21 cellular contexts compared by ENCODE assay signal in genomic region chr10:11880169-11881027, GRCh38. TPM values are rescaled to one million over a fixed set of nuclear protein-coding genes. Genes with fewer than 3 reads are reported as not detected.
DNase-seq lines count a peak whose midpoint lies in the region; ATAC-seq, FAIRE-seq and TF ChIP-seq lines count a peak whose summit lies in the region.
"Had no signal": no experiment of that assay in that cellular context is flagged by ENCODE, and none has a peak within 500 bp of the region (broad histone marks: within the 10 kb centered on the region; RNA-seq: fewer than 3 reads in every experiment).

No MANE protein-coding gene starts in this region.

- H3K27ac ChIP-seq in RWPE1 (peak overlapping the region; percentile 95), foreskin keratinocyte (peak overlapping the region; percentile 37), osteoblast (ENCODE audit: low read depth, low read length) (no peak overlapping the region), hepatocyte (no peak overlapping the region)
- H3K27ac ChIP-seq: brain microvascular endothelial cell, SK-N-MC had no signal

- intact Hi-C loops in Caco-2 (cut with micrococcal nuclease; ENCODE audit: unreplicated experiment), result no loop called here

- H3K27me3 Mint-ChIP-seq in Caco-2 (ENCODE audit: insufficient read depth, unreplicated experiment), result no peaks in the 10 kb centered on the region
- H3K27me3 Mint-ChIP-seq: dendritic cell treated with granulocyte-macrophage colony-stimulating factor and Interleukin-4, amounts not matched to agents 40 ng/mL and 50 ng/mL, for 4 days; stimulated activated naive CD8-positive, alpha-beta T cell treated with anti-CD3 and anti-CD28 coated beads, Interleukin-15, Interleukin-2, amounts not matched to agents 100 ng/mL and 50 ng/mL, for 24 hours had no signal

- peak overlapping the region; percentile 97 for H3K27ac Mint-ChIP-seq in Caco-2 (ENCODE audit: unreplicated experiment)
- H3K27ac Mint-ChIP-seq: activated naive CD8-positive, alpha-beta T cell treated with anti-CD3 and anti-CD28 coated beads for 36 hours; dendritic cell treated with granulocyte-macrophage colony-stimulating factor and Interleukin-4, amounts not matched to agents 40 ng/mL and 50 ng/mL, for 4 days; IgD-negative memory B cell; stimulated activated naive CD8-positive, alpha-beta T cell treated with anti-CD3 and anti-CD28 coated beads, Interleukin-15, Interleukin-2, amounts not matched to agents 100 ng/mL and 50 ng/mL, for 24 hours had no signal

- H3K9me3 Mint-ChIP-seq in Caco-2 (ENCODE audit: unreplicated experiment), result no peaks in the 10 kb centered on the region
- H3K9me3 Mint-ChIP-seq: activated naive CD8-positive, alpha-beta T cell treated with anti-CD3 and anti-CD28 coated beads for 36 hours; dendritic cell treated with granulocyte-macrophage colony-stimulating factor and Interleukin-4, amounts not matched to agents 40 ng/mL and 50 ng/mL, for 4 days; IgD-negative memory B cell; stimulated activated naive CD8-positive, alpha-beta T cell treated with anti-CD3 and anti-CD28 coated beads, Interleukin-15, Interleukin-2, amounts not matched to agents 100 ng/mL and 50 ng/mL, for 24 hours had no signal

- H3K36me3 ChIP-seq in Caco-2 (ENCODE audit: control insufficient read depth, insufficient read depth, low read length), result no peaks in the 10 kb centered on the region
- no peaks in the 10 kb centered on the region for H3K36me3 ChIP-seq in osteoblast (ENCODE audit: insufficient read depth, low read length)
- no peaks in the 10 kb centered on the region for H3K36me3 ChIP-seq in hepatocyte (replicated peaks; ENCODE audit: insufficient read depth, low read depth)
- H3K36me3 ChIP-seq: brain microvascular endothelial cell had no signal

- TF ChIP-seq CTCF in Caco-2 (IDR thresholded peaks at IDR 0.05; ENCODE audit: insufficient read depth in 1 of 2, low read depth in 1 of 2, low read length in 1 of 2, severe bottlenecking in 1 of 2, unreplicated experiment in 1 of 2) (no peak), RWPE1 (conservative IDR thresholded peaks at IDR 0.05; ENCODE audit: low read depth) (no peak), foreskin keratinocyte (conservative IDR thresholded peaks at IDR 0.05) (peak; percentile 41), osteoblast (IDR thresholded peaks at IDR 0.05; ENCODE audit: extremely low read depth, low read depth, low read length) (no peak), hepatocyte (IDR thresholded peaks at IDR 0.05; ENCODE audit: poor library complexity) (no peak)

- no TSS peak for BruUV-seq in Caco-2 (replicated peaks; lab: Mats Ljungman, UMichigan)

- WGBS in hepatocyte (ENCODE audit: low lambda C conversion rate, missing lambda C conversion rate), result 87% methylated on average over 29 of the region's 31 CpGs

- ATAC-seq in foreskin keratinocyte, result peak; percentile 13
- no peak for ATAC-seq in GM21737 (IDR thresholded peaks at IDR 0.05; ENCODE audit: unreplicated experiment)
- ATAC-seq: activated CD4-positive, CD25-positive, alpha-beta regulatory T cell treated with anti-CD3 and anti-CD28 coated beads, Interleukin-2, amount 50 U/mL, for 24 hours had no signal

- H3K27me3 ChIP-seq in Caco-2 (replicated peaks; ENCODE audit: control insufficient read depth, insufficient read depth, low read length) (no peaks in the 10 kb centered on the region), foreskin keratinocyte (no peaks in the 10 kb centered on the region), osteoblast (ENCODE audit: insufficient read depth, low read length) (no peaks in the 10 kb centered on the region), hepatocyte (no peaks in the 10 kb centered on the region)
- H3K27me3 ChIP-seq: brain microvascular endothelial cell had no signal

- H3K4me3 Mint-ChIP-seq in Caco-2 (ENCODE audit: unreplicated experiment), result no peak overlapping the region
- H3K4me3 Mint-ChIP-seq: activated naive CD8-positive, alpha-beta T cell treated with anti-CD3 and anti-CD28 coated beads for 36 hours; dendritic cell treated with granulocyte-macrophage colony-stimulating factor and Interleukin-4, amounts not matched to agents 40 ng/mL and 50 ng/mL, for 4 days; IgD-negative memory B cell; stimulated activated naive CD8-positive, alpha-beta T cell treated with anti-CD3 and anti-CD28 coated beads, Interleukin-15, Interleukin-2, amounts not matched to agents 100 ng/mL and 50 ng/mL, for 24 hours had no signal

- H3K36me3 Mint-ChIP-seq in Caco-2 (ENCODE audit: insufficient read depth, unreplicated experiment), result peaks cover 43% of the 10 kb centered on the region
- H3K36me3 Mint-ChIP-seq: activated naive CD8-positive, alpha-beta T cell treated with anti-CD3 and anti-CD28 coated beads for 36 hours; IgD-negative memory B cell had no signal

- no peaks in the 10 kb centered on the region for H3K9me3 ChIP-seq in Caco-2
- H3K9me3 ChIP-seq in osteoblast (ENCODE audit: low read depth, low read length), result no peaks in the 10 kb centered on the region
- no peaks in the 10 kb centered on the region for H3K9me3 ChIP-seq in hepatocyte (ENCODE audit: low read depth)

- CTCF ChIA-PET in Caco-2 (lab: Charles Lee), result interaction anchor here (0.5 to 1.6 kb wide), 8 partner anchors 27 to 431 kb away, joined by 3 to 11 read pairs (median 4); no protein-coding TSS in a partner anchor
- CTCF ChIA-PET in RWPE1 (lab: Yijun Ruan, JAX), result no interaction called here

- FAIRE-seq in GM19239 (lab: Jason Lieb, UNC), result no peak
- FAIRE-seq: GM12892 had no signal

- no peaks in the 10 kb centered on the region for H3K9me2 ChIP-seq in hepatocyte (replicated peaks; ENCODE audit: insufficient read depth)

- H2AFZ ChIP-seq in osteoblast (ENCODE audit: low read length) (no peak overlapping the region), hepatocyte (no peak overlapping the region)

- H3K4me1 ChIP-seq in Caco-2 (peaks cover 51% of the 10 kb centered on the region), foreskin keratinocyte (peaks cover 46% of the 10 kb centered on the region), osteoblast (ENCODE audit: insufficient read depth, low read length) (peaks cover 9% of the 10 kb centered on the region), hepatocyte (ENCODE audit: insufficient read depth) (peaks cover 21% of the 10 kb centered on the region)

- H3K4me1 Mint-ChIP-seq in Caco-2 (ENCODE audit: low read depth, unreplicated experiment), result peaks cover 43% of the 10 kb centered on the region
- H3K4me1 Mint-ChIP-seq: activated naive CD8-positive, alpha-beta T cell treated with anti-CD3 and anti-CD28 coated beads for 36 hours; IgD-negative memory B cell had no signal

- no peak overlapping the region for H3K4me2 ChIP-seq in osteoblast (ENCODE audit: insufficient read depth, low read length)
- no peak overlapping the region for H3K4me2 ChIP-seq in hepatocyte

- DNase-seq in Caco-2 (no peak), RWPE1 (ENCODE audit: low spot score) (no peak), foreskin keratinocyte (peak; percentile 21 to 47), osteoblast (ENCODE audit: insufficient read length, low spot score, missing footprints) (peak; percentile 66), NCI-H446 (lab: John Stamatoyannopoulos, UW) (no peak), GM19239 (ENCODE audit: insufficient read length, low spot score) (no peak), hepatocyte (ENCODE audit: low spot score) (no peak)
- DNase-seq: activated naive CD8-positive, alpha-beta T cell treated with anti-CD3 and anti-CD28 coated beads for 36 hours; brain microvascular endothelial cell; DMS153; HCEC 1CT; MM.1S; NCI-H1694; stimulated activated CD4-positive, alpha-beta T cell treated with anti-CD3 and anti-CD28 coated beads, Interleukin-1b, Interleukin-23, amount 100 ng/mL, for 48 hours had no signal

- H4K20me1 ChIP-seq in osteoblast (ENCODE audit: insufficient read depth, low read length) (no peaks in the 10 kb centered on the region), hepatocyte (ENCODE audit: insufficient read depth, poor library complexity, severe bottlenecking) (no peaks in the 10 kb centered on the region)

- POLR2A ChIA-PET in Caco-2 (lab: Charles Lee) (interaction anchor here (1.4 kb wide), 1 partner anchor 49 kb away, joined by 5 read pairs; no protein-coding TSS in a partner anchor), RWPE1 (lab: Yijun Ruan, JAX; ENCODE audit: low non-redundant PET) (no interaction called here)

- no peak overlapping the region for H3K4me3 ChIP-seq in Caco-2 (ENCODE audit: low read depth, low read length)
- H3K4me3 ChIP-seq in osteoblast (ENCODE audit: insufficient read depth, low read length), result no peak overlapping the region
- H3K4me3 ChIP-seq in hepatocyte, result no peak overlapping the region
- H3K4me3 ChIP-seq: SK-N-MC had no signal

- no peaks in the 10 kb centered on the region for H3K79me2 ChIP-seq in osteoblast (ENCODE audit: insufficient read depth, low read length)
- no peaks in the 10 kb centered on the region for H3K79me2 ChIP-seq in hepatocyte

RNA-seq across cellular contexts. Expression of gene PROSER2, which starts 57.2 kb away (rescaled TPM):
- total RNA-seq in Caco-2 (2022) (123 and 134 TPM in 2 replicates), foreskin keratinocyte (17.2 and 22.2 TPM in 2 replicates), osteoblast (4.4 and 6.9 TPM in 2 replicates), hepatocyte (7.2 and 13.3 TPM in 2 replicates)
- polyA plus RNA-seq in foreskin keratinocyte (18.1 and 22.8 TPM in 2 replicates), hepatocyte (24.3 and 39.9 TPM in 2 replicates)
- polyA plus RNA-seq: IgD-negative memory B cell had no signal

Comparison
In these comparisons a context has a peak if more than half of its experiments do, and no peak if none do; other contexts are left out.
1. DNase-seq: peak in foreskin keratinocyte (2 of 2) and osteoblast (single experiment); none in Caco-2 (0 of 2), RWPE1 (single experiment), NCI-H446 (0 of 2), GM19239 (single experiment) and hepatocyte (single experiment).
2. H3K27ac ChIP-seq: peak in RWPE1 (single experiment) and foreskin keratinocyte (single experiment); none in osteoblast (single experiment) and hepatocyte (single experiment).